ENCODE assay signal across 17 cellular contexts in genomic region chr4:37664696-37665095, GRCh38. TPM values are rescaled to one million over a fixed set of nuclear protein-coding genes. Genes with fewer than 3 reads are reported as not detected.
DNase-seq lines count a peak whose midpoint lies in the region; ATAC-seq, FAIRE-seq and TF ChIP-seq lines count a peak whose summit lies in the region.
"Had no signal": no experiment of that assay in that cellular context is flagged by ENCODE, and none has a peak within 500 bp of the region (broad histone marks: within the 10 kb centered on the region; RNA-seq: fewer than 3 reads in every experiment).

No MANE protein-coding gene starts in this region.

- H3K9ac ChIP-seq in IMR-90 (ENCODE audit: low read depth, low read length) (no peak overlapping the region), HepG2 (ENCODE audit: insufficient read depth, low read depth, low read length) (no peak overlapping the region; the same call in 1 of the 2 replicates), smooth muscle cell (ENCODE audit: low read depth) (no peak overlapping the region)

- DNase-seq in IMR-90 (no peak), chondrocyte (ENCODE audit: low spot score) (no peak), HepG2 (ENCODE audit: low spot score) (no peak), smooth muscle cell (lab: John Stamatoyannopoulos, UW; ENCODE audit: unreplicated experiment) (no peak)
- DNase-seq: activated CD8-positive, alpha-beta memory T cell treated with anti-CD3 and anti-CD28 coated beads, Interleukin-2, amount 50 U/mL, for 48 hours; DND-41; erythroblast; hypothalamus; NCI-H1105; PC-9 had no signal

- H3K36me3 ChIP-seq in IMR-90 (ENCODE audit: control insufficient read depth, insufficient read depth, low read length): no peaks in the 10 kb centered on the region
- H3K36me3 ChIP-seq in HepG2 (replicated peaks in 1 of 2; ENCODE audit: control insufficient read depth in 1 of 2, insufficient read depth in 2 of 2, low read length in 2 of 2): no peaks in the 10 kb centered on the region
- H3K36me3 ChIP-seq in smooth muscle cell (ENCODE audit: low read depth): no peaks in the 10 kb centered on the region

- peak overlapping the region; percentile 29; the same call in 1 of the 2 replicates for H3K14ac ChIP-seq in IMR-90 (replicated peaks; ENCODE audit: low read depth, low read length)

- H3K18ac ChIP-seq in IMR-90 (ENCODE audit: low read depth, low read length): no peak overlapping the region

- H3F3A ChIP-seq in smooth muscle cell (ENCODE audit: low read depth): peaks cover 18% of the 10 kb centered on the region

- H2BK5ac ChIP-seq in IMR-90 (ENCODE audit: low read depth, low read length, poor library complexity, severe bottlenecking): no peak overlapping the region

- CTCF ChIA-PET in IMR-90 (lab: Yijun Ruan, JAX): interaction anchor here (0.5 to 0.8 kb wide), 2 partner anchors 13 to 485 kb away, joined by 3 to 4 read pairs; no protein-coding TSS in a partner anchor
- CTCF ChIA-PET in HepG2 (lab: Yijun Ruan, JAX; ENCODE audit: low intra/inter-chr PET ratio, low total read pairs): no interaction called here

- no peak overlapping the region for H4K5ac ChIP-seq in IMR-90 (ENCODE audit: low read depth, low read length)

- H2AFZ ChIP-seq in IMR-90 (replicated peaks; ENCODE audit: low read length, poor library complexity): no peak overlapping the region
- H2AFZ ChIP-seq in HepG2 (ENCODE audit: low read length): no peak overlapping the region
- no peak overlapping the region for H2AFZ ChIP-seq in smooth muscle cell (ENCODE audit: low read depth)
- H2AFZ ChIP-seq: PC-9 had no signal

- peak overlapping the region; percentile 54 for H3K27ac Mint-ChIP-seq in chondrocyte (ENCODE audit: unreplicated experiment)
- H3K27ac Mint-ChIP-seq: activated naive CD4-positive, alpha-beta T cell treated with anti-CD3 and anti-CD28 coated beads, Interleukin-2, amount 50 U/mL, for 72 hours had no signal

- 0 out of 2 replicates have a peak overlapping the region, but pooled peaks have one; percentile 9 for H2BK20ac ChIP-seq in IMR-90 (ENCODE audit: low read depth, low read length)

- no peak for FAIRE-seq in HepG2 (lab: Jason Lieb, UNC)

- H3K79me1 ChIP-seq in IMR-90 (ENCODE audit: low read depth in 1 of 2, low read length in 2 of 2): peaks cover 9 to 59% of the 10 kb centered on the region in 2 experiments

- H3K56ac ChIP-seq in IMR-90 (ENCODE audit: extremely low read depth, insufficient read depth, low read length): no peak overlapping the region

- H3K4me1 ChIP-seq in IMR-90 (ENCODE audit: control insufficient read depth, insufficient read depth, low read length): peaks cover 25% of the 10 kb centered on the region
- H3K4me1 ChIP-seq in HepG2 (ENCODE audit: insufficient read depth, low read length): peaks cover 80% of the 10 kb centered on the region
- H3K4me1 ChIP-seq in smooth muscle cell (ENCODE audit: low read depth): peaks cover 37% of the 10 kb centered on the region

- TF ChIP-seq POLR2A in IMR-90 (IDR thresholded peaks at IDR 0.05; ENCODE audit: low read depth, low read length): no peak
- no peak for TF ChIP-seq POLR2A in HepG2 (IDR thresholded peaks at IDR 0.05; ENCODE audit: insufficient read depth in 1 of 2, low read depth in 2 of 2, low read length in 2 of 2)

- TF ChIP-seq RAD21 in IMR-90 (IDR thresholded peaks at IDR 0.05; ENCODE audit: low read length) (no peak), HepG2 (CRISPR knock-in tag; IDR thresholded peaks at IDR 0.05) (no peak)

- H3K79me2 ChIP-seq in HepG2 (ENCODE audit: insufficient read depth, low read length): peaks cover 50% of the 10 kb centered on the region
- H3K79me2 ChIP-seq in smooth muscle cell (ENCODE audit: low read depth): peaks cover 15% of the 10 kb centered on the region

- in situ Hi-C loops in IMR-90 (cut with MboI; ENCODE audit: low sequenced_read_pairs) (no loop called here), HepG2 (cut with HindIII; ENCODE audit: extremely low pct_ligation_motif_present, low pct_unique_long_range_greater_than_20kb) (no loop called here)

- no peaks in the 10 kb centered on the region for H3K9me3 Mint-ChIP-seq in chondrocyte (ENCODE audit: low read depth)
- H3K9me3 Mint-ChIP-seq: activated naive CD4-positive, alpha-beta T cell treated with anti-CD3 and anti-CD28 coated beads, Interleukin-2, amount 50 U/mL, for 72 hours; central memory CD8-positive, alpha-beta T cell had no signal

- no CpG with 5 or more reads among the region's 5 CpGs for WGBS in IMR-90 (ENCODE audit: extremely low coverage in 2 of 2, insufficient read length in 1 of 2), 2 experiments
- WGBS in HepG2 (ENCODE audit: low lambda C conversion rate): 55% methylated on average over 5 of the region's 5 CpGs
- 48% methylated on average over 5 of the region's 5 CpGs for WGBS in smooth muscle cell (ENCODE audit: low lambda C conversion rate)

- intact Hi-C loops in IMR-90 (cut with micrococcal nuclease) (no loop called here), HepG2 (cut with micrococcal nuclease; ENCODE audit: unreplicated experiment) (no loop called here)

- H3K4me2 ChIP-seq in IMR-90 (ENCODE audit: low read depth, low read length) (peak overlapping the region; percentile 3; the same call in 1 of the 2 replicates), HepG2 (ENCODE audit: low read depth, low read length) (no peak overlapping the region; the same call in 1 of the 2 replicates), smooth muscle cell (peak overlapping the region; percentile 48)
- H3K4me2 ChIP-seq: PC-9 had no signal

- TF ChIP-seq CTCF in IMR-90 (conservative IDR thresholded peaks at IDR 0.05; ENCODE audit: low read depth, low read length) (no peak), chondrocyte (IDR thresholded peaks at IDR 0.05) (no peak), HepG2 (CRISPR knock-in tag; IDR thresholded peaks at IDR 0.05) (no peak), smooth muscle cell (IDR thresholded peaks at IDR 0.05; ENCODE audit: borderline replicate concordance, insufficient read depth, poor library complexity, severe bottlenecking) (no peak)

- POLR2A ChIA-PET in IMR-90 (lab: Charles Lee; ENCODE audit: unreplicated experiment) (no interaction called here), HepG2 (lab: Yijun Ruan, JAX) (interaction anchor here (0.9 to 1.4 kb wide), 4 partner anchors 11 to 64 kb away, joined by 3 to 5 read pairs (median 4); partner anchors contain the start of gene RELL1)

- H3K27ac ChIP-seq in IMR-90 (ENCODE audit: insufficient read depth, low read length): no peak overlapping the region
- H3K27ac ChIP-seq in HepG2 (ENCODE audit: extremely low read length, insufficient read depth, low read length): peak overlapping the region; percentile 83
- H3K27ac ChIP-seq in smooth muscle cell (ENCODE audit: low read depth): peak overlapping the region; percentile 46
- H3K27ac ChIP-seq: PC-9 had no signal

- no peaks in the 10 kb centered on the region for H3K27me3 ChIP-seq in IMR-90 (ENCODE audit: control insufficient read depth, insufficient read depth, low read length)
- no peaks in the 10 kb centered on the region for H3K27me3 ChIP-seq in HepG2 (ENCODE audit: control insufficient read depth in 1 of 2, insufficient read depth in 2 of 2, low read length in 2 of 2)
- H3K27me3 ChIP-seq in smooth muscle cell (ENCODE audit: low read depth): no peaks in the 10 kb centered on the region

- H3K27me3 Mint-ChIP-seq in chondrocyte (ENCODE audit: low read depth): no peaks in the 10 kb centered on the region
- H3K27me3 Mint-ChIP-seq: central memory CD8-positive, alpha-beta T cell had no signal

- no peak overlapping the region for H2BK120ac ChIP-seq in IMR-90 (ENCODE audit: low read depth, low read length)

- peaks cover 64% of the 10 kb centered on the region for H3K4me1 Mint-ChIP-seq in chondrocyte (ENCODE audit: low read depth)

- no peak overlapping the region for H3K4me3 Mint-ChIP-seq in chondrocyte (ENCODE audit: unreplicated experiment)
- H3K4me3 Mint-ChIP-seq: central memory CD8-positive, alpha-beta T cell had no signal

- H2AK5ac ChIP-seq in IMR-90 (ENCODE audit: low read depth, low read length): peak overlapping the region; percentile 21; the same call in 1 of the 2 replicates

- H2AK9ac ChIP-seq in IMR-90 (replicated peaks; ENCODE audit: low read depth, low read length, poor library complexity): no peak overlapping the region

- H3K9me1 ChIP-seq in IMR-90 (ENCODE audit: insufficient read depth, low read length): peaks cover 22% of the 10 kb centered on the region

- H3K36me3 Mint-ChIP-seq in chondrocyte (ENCODE audit: low read depth): no peaks in the 10 kb centered on the region

- 0 out of 2 replicates have a peak overlapping the region, but pooled peaks have one; percentile 7 for H3K23ac ChIP-seq in IMR-90 (ENCODE audit: low read depth, low read length)

- no TSS peak for BruUV-seq in IMR-90 (replicated peaks; lab: Mats Ljungman, UMichigan)
- no TSS peak for BruUV-seq in HepG2 (replicated peaks; lab: Mats Ljungman, UMichigan)

- no peak for ATAC-seq in IMR-90 (ENCODE audit: low read depth)
- no peak for ATAC-seq in HepG2
- ATAC-seq in HG03280 (IDR thresholded peaks at IDR 0.05; ENCODE audit: unreplicated experiment): no peak
- ATAC-seq in GM19455 (IDR thresholded peaks at IDR 0.05; ENCODE audit: unreplicated experiment): no peak
- ATAC-seq in HG03565 (IDR thresholded peaks at IDR 0.05; ENCODE audit: unreplicated experiment): no peak
- no peak for ATAC-seq in HG03175 (IDR thresholded peaks at IDR 0.05; ENCODE audit: unreplicated experiment)
- ATAC-seq: activated CD4-positive, CD25-positive, alpha-beta regulatory T cell treated with anti-CD3 and anti-CD28 coated beads, Interleukin-2, amount 50 U/mL, for 24 hours; activated naive CD4-positive, alpha-beta T cell treated with anti-CD3 and anti-CD28 coated beads, Interleukin-2, amount 50 U/mL, for 72 hours had no signal

- dilution Hi-C loops in IMR-90 (cut with HindIII; ENCODE audit: low sequenced_read_pairs, unreplicated experiment): no loop called here

- TF ChIP-seq EP300 in HepG2 (IDR thresholded peaks at IDR 0.05; ENCODE audit: low read depth in 2 of 2, low read length in 2 of 2) (no peak), HepG2 (CRISPR knock-in tag; IDR thresholded peaks at IDR 0.05; ENCODE audit: borderline replicate concordance) (no peak)

- no peaks in the 10 kb centered on the region for H4K20me1 ChIP-seq in IMR-90 (ENCODE audit: insufficient read depth, low read length)
- no peaks in the 10 kb centered on the region; the same call in 1 of the 2 replicates for H4K20me1 ChIP-seq in HepG2 (ENCODE audit: insufficient read depth, low read length)
- peaks cover 25% of the 10 kb centered on the region for H4K20me1 ChIP-seq in smooth muscle cell (ENCODE audit: low read depth)

- peak overlapping the region in 1 of 2 experiments; percentile 42; a peak in 1 of 4 replicates for H4K8ac ChIP-seq in IMR-90 (ENCODE audit: low read depth in 2 of 2, low read length in 2 of 2)

- no peak overlapping the region for H3K4me3 ChIP-seq in IMR-90 (ENCODE audit: insufficient read depth, low read depth, low read length)
- no peak overlapping the region for H3K4me3 ChIP-seq in HepG2 (replicated peaks in 1 of 3; ENCODE audit: insufficient read depth in 1 of 3, low read depth in 2 of 3, low read length in 3 of 3)
- no peak overlapping the region for H3K4me3 ChIP-seq in smooth muscle cell
- H3K4me3 ChIP-seq: PC-9 had no signal

- H3K4ac ChIP-seq in IMR-90 (ENCODE audit: low read depth, low read length): peak overlapping the region; percentile 23; the same call in 1 of the 2 replicates

- no peaks in the 10 kb centered on the region for H3K9me3 ChIP-seq in IMR-90 (ENCODE audit: control insufficient read depth, insufficient read depth, low read length)
- no peaks in the 10 kb centered on the region for H3K9me3 ChIP-seq in HepG2 (ENCODE audit: low read length)
- H3K9me3 ChIP-seq in smooth muscle cell (replicated peaks; ENCODE audit: low read depth): no peaks in the 10 kb centered on the region

- H2BK15ac ChIP-seq in IMR-90 (ENCODE audit: low read depth, low read length): no peak overlapping the region

- no peak overlapping the region for H4K91ac ChIP-seq in IMR-90 (ENCODE audit: insufficient read depth, low read depth, low read length)

RNA-seq across cellular contexts. Expression of gene RELL1, which starts 21.5 kb away (rescaled TPM):
- total RNA-seq in IMR-90 (2012; rRNA removed) (39.6 and 53.6 TPM in 2 replicates), chondrocyte (18.2 to 24.8 TPM (median 22.8 TPM) in 3 replicates), HepG2 (2016; rRNA removed; fragmentation: Illumina TruSeq; extraction: Trizol) (40.1 and 58.4 TPM in 2 replicates), smooth muscle cell (36.3 and 44.5 TPM in 2 replicates)
- polyA plus RNA-seq in IMR-90 (2012; rRNA removed) (6.8 TPM in 2 replicates), HepG2 (2011; rRNA removed) (8.4 and 11.1 TPM in 2 replicates), smooth muscle cell (3.5 and 5.1 TPM in 2 replicates)
- 5.6 TPM in 2 replicates for polyA plus RNA-seq in IMR-90 (2012; cell fraction: cytosol; rRNA removed)
- polyA plus RNA-seq in IMR-90 (2012; cell fraction: nucleus; rRNA removed; ENCODE audit: low replicate concordance): 3.8 and 4.2 TPM in 2 replicates
- total RNA-seq in HepG2 (2016; cell fraction: cytosol; rRNA removed; fragmentation: Illumina TruSeq; extraction: Trizol; ENCODE audit: low read depth): 124 and 130 TPM in 2 replicates
- total RNA-seq in HepG2 (2016; cell fraction: insoluble cytoplasmic fraction; rRNA removed; fragmentation: Illumina TruSeq; extraction: Trizol): 37.4 and 57.3 TPM in 2 replicates
- 53.5 and 55.2 TPM in 2 replicates for total RNA-seq in HepG2 (2016; cell fraction: membrane; rRNA removed; fragmentation: Illumina TruSeq; extraction: Trizol)
- 36.9 and 45.2 TPM in 2 replicates for total RNA-seq in HepG2 (2016; cell fraction: nucleus; rRNA removed; fragmentation: Illumina TruSeq; extraction: Trizol)
- 9.0 and 9.6 TPM in 2 replicates for polyA plus RNA-seq in HepG2 (2011; cell fraction: cytosol; rRNA removed)
- polyA plus RNA-seq in HepG2 (2011; cell fraction: nucleus; rRNA removed): 5.5 and 7.2 TPM in 2 replicates
- 3.1 and 3.9 TPM in 2 replicates for polyA plus RNA-seq in HepG2 (2012)
- polyA plus RNA-seq in HepG2 (2016; cell fraction: cytosol; fragmentation: Illumina TruSeq; extraction: Trizol; ENCODE audit: low read depth): 1.5 and 2.3 TPM in 2 replicates
- polyA plus RNA-seq in HepG2 (2016; cell fraction: insoluble cytoplasmic fraction; fragmentation: Illumina TruSeq; extraction: Trizol; ENCODE audit: low read depth): 6.7 and 8.9 TPM in 2 replicates
- polyA plus RNA-seq in HepG2 (2016; cell fraction: membrane; fragmentation: Illumina TruSeq; extraction: Trizol; ENCODE audit: low read depth): 3.9 and 4.1 TPM in 2 replicates
- polyA plus RNA-seq in HepG2 (2016; cell fraction: nucleus; fragmentation: Illumina TruSeq; extraction: Trizol; ENCODE audit: insufficient read depth, low read depth): 13.1 and 16.3 TPM in 2 replicates
- 7.8 and 39.4 TPM in 2 replicates for polyA minus RNA-seq in HepG2 (2011; rRNA and poly(A)+ RNA removed; ENCODE audit: low replicate concordance)
- 31.9 and 37.6 TPM in 2 replicates for polyA minus RNA-seq in HepG2 (2011; cell fraction: cytosol; rRNA and poly(A)+ RNA removed)
- polyA minus RNA-seq in HepG2 (2011; cell fraction: nucleus; rRNA and poly(A)+ RNA removed): 16.4 and 18.5 TPM in 2 replicates
